ENCODE assay signal across 20 cellular contexts in genomic region chr3:53888229-53888628, GRCh38. TPM values are rescaled to one million over a fixed set of nuclear protein-coding genes. Genes with fewer than 3 reads are reported as not detected.
DNase-seq lines count a peak whose midpoint lies in the region; ATAC-seq and TF ChIP-seq lines count a peak whose summit lies in the region.
"Had no signal": no experiment of that assay in that cellular context is flagged by ENCODE, and none has a peak within 500 bp of the region (broad histone marks: within the 10 kb centered on the region; RNA-seq: fewer than 3 reads in every experiment).

No MANE protein-coding gene starts in this region.

- in situ Hi-C loops in brain microvascular endothelial cell (cut with HindIII; ENCODE audit: low pct_ligation_motif_present, low sequenced_read_pairs): no loop called here

- ATAC-seq in natural killer cell treated with Interleukin-12 subunit alpha and Interleukin-12 subunit beta and Interleukin-15 and Interleukin-18, amount 100 ng/mL, for 72 hours: no peak
- ATAC-seq in natural killer cell: no peak
- no peak for ATAC-seq in T-helper 17 cell
- ATAC-seq: A549 had no signal

- H3K36me3 Mint-ChIP-seq in natural killer cell treated with Interleukin-12 subunit alpha and Interleukin-12 subunit beta and Interleukin-15 and Interleukin-18, amount 100 ng/mL, for 72 hours: peaks cover 16% of the 10 kb centered on the region
- H3K36me3 Mint-ChIP-seq in natural killer cell (no peaks in the 10 kb centered on the region), T-helper 17 cell (ENCODE audit: low read depth) (peaks cover 6% of the 10 kb centered on the region)

- TF ChIP-seq CTCF in natural killer cell (IDR thresholded peaks at IDR 0.05) (no peak), brain microvascular endothelial cell (IDR thresholded peaks at IDR 0.05; ENCODE audit: low read depth, low read length, missing control alignments) (no peak)

- peaks cover 14% of the 10 kb centered on the region for H3K4me1 ChIP-seq in effector memory CD4-positive, alpha-beta T cell (ENCODE audit: control insufficient read depth, insufficient read depth, low read length, poor library complexity, severe bottlenecking)

- H3K9me3 Mint-ChIP-seq in natural killer cell treated with Interleukin-12 subunit alpha and Interleukin-12 subunit beta and Interleukin-15 and Interleukin-18, amount 100 ng/mL, for 72 hours: peaks cover 4% of the 10 kb centered on the region
- H3K9me3 Mint-ChIP-seq in natural killer cell: no peaks in the 10 kb centered on the region
- H3K9me3 Mint-ChIP-seq: CD4-positive, alpha-beta memory T cell had no signal

- H3K9me3 ChIP-seq in T-helper 17 cell (ENCODE audit: control insufficient read depth, low read length, poor library complexity, severe bottlenecking): no peaks in the 10 kb centered on the region
- no peaks in the 10 kb centered on the region for H3K9me3 ChIP-seq in effector memory CD4-positive, alpha-beta T cell (ENCODE audit: control insufficient read depth, low read length)
- H3K9me3 ChIP-seq: A549, HAP-1 had no signal

- no peak overlapping the region for H3K27ac Mint-ChIP-seq in natural killer cell treated with Interleukin-12 subunit alpha and Interleukin-12 subunit beta and Interleukin-15 and Interleukin-18, amount 100 ng/mL, for 72 hours
- H3K27ac Mint-ChIP-seq in natural killer cell (peak overlapping the region in 1 of 2 donors; percentile 23), T-helper 17 cell (peak overlapping the region; percentile 98)

- no peak overlapping the region for H3K27ac ChIP-seq in brain microvascular endothelial cell
- H3K27ac ChIP-seq in effector memory CD4-positive, alpha-beta T cell (ENCODE audit: insufficient read depth, low read length, poor library complexity, severe bottlenecking): no peak overlapping the region
- H3K27ac ChIP-seq: A549, GM23248 had no signal

- peaks cover 0 to under 1% of the 10 kb centered on the region in 2 donors for H3K27me3 Mint-ChIP-seq in natural killer cell treated with Interleukin-12 subunit alpha and Interleukin-12 subunit beta and Interleukin-15 and Interleukin-18, amount 100 ng/mL, for 72 hours
- H3K27me3 Mint-ChIP-seq in natural killer cell (ENCODE audit: low read depth in 2 of 2) (no peaks in the 10 kb centered on the region), T-helper 17 cell (no peaks in the 10 kb centered on the region)
- H3K27me3 Mint-ChIP-seq: CD4-positive, alpha-beta memory T cell had no signal

- DNase-seq in natural killer cell treated with Interleukin-12 subunit alpha and Interleukin-12 subunit beta and Interleukin-15 and Interleukin-18, amount 100 ng/mL, for 72 hours (ENCODE audit: low spot score): no peak
- DNase-seq in natural killer cell: no peak
- DNase-seq in T-helper 17 cell: no peak
- DNase-seq in brain microvascular endothelial cell: peak; percentile 1
- DNase-seq in effector memory CD4-positive, alpha-beta T cell: no peak
- no peak for DNase-seq in NCI-H2107 (lab: John Stamatoyannopoulos, UW)
- no peak for DNase-seq in activated naive CD4-positive, alpha-beta T cell treated with anti-CD3 and anti-CD28 coated beads, Interleukin-2, amount 50 U/mL, for 16 hours
- DNase-seq: CD4-positive, alpha-beta memory T cell; DMS153; GF-D8; GM23248; IMR-90; NCI-H1694 treated with DMSO at 0.1 percent for 48 hours; NCI-H510A; NCI-H748 treated with DMSO at 0.1 percent for 48 hours; SHP77 had no signal

- peak overlapping the region; percentile 30 for H3K4me3 Mint-ChIP-seq in natural killer cell treated with Interleukin-12 subunit alpha and Interleukin-12 subunit beta and Interleukin-15 and Interleukin-18, amount 100 ng/mL, for 72 hours
- no peak overlapping the region for H3K4me3 Mint-ChIP-seq in natural killer cell
- no peak overlapping the region for H3K4me3 Mint-ChIP-seq in T-helper 17 cell

- no peaks in the 10 kb centered on the region for H3K36me3 ChIP-seq in brain microvascular endothelial cell (replicated peaks)
- H3K36me3 ChIP-seq in effector memory CD4-positive, alpha-beta T cell (ENCODE audit: control insufficient read depth, insufficient read depth, low read length): peaks cover 16% of the 10 kb centered on the region

- no peaks in the 10 kb centered on the region for H3K27me3 ChIP-seq in brain microvascular endothelial cell (replicated peaks)
- H3K27me3 ChIP-seq in effector memory CD4-positive, alpha-beta T cell (replicated peaks; ENCODE audit: control insufficient read depth, insufficient read depth, low read length, poor library complexity, severe bottlenecking): no peaks in the 10 kb centered on the region

- intact Hi-C loops in natural killer cell (cut with micrococcal nuclease): no loop called here

- H3K4me1 Mint-ChIP-seq in natural killer cell treated with Interleukin-12 subunit alpha and Interleukin-12 subunit beta and Interleukin-15 and Interleukin-18, amount 100 ng/mL, for 72 hours (ENCODE audit: low read depth in 2 of 2): peaks cover 43 to 47% of the 10 kb centered on the region in 2 donors
- H3K4me1 Mint-ChIP-seq in natural killer cell: peaks cover 39 to 41% of the 10 kb centered on the region in 2 donors
- H3K4me1 Mint-ChIP-seq in T-helper 17 cell: peaks cover 36% of the 10 kb centered on the region

- H3K4me3 ChIP-seq in brain microvascular endothelial cell (ENCODE audit: low read depth, low read length): no peak overlapping the region
- H3K4me3 ChIP-seq in effector memory CD4-positive, alpha-beta T cell (ENCODE audit: insufficient read depth, low read depth, low read length, poor library complexity, severe bottlenecking): no peak overlapping the region
- H3K4me3 ChIP-seq: A549, GM23248, HAP-1 had no signal

RNA-seq across cellular contexts. Expression of gene SELENOK, which starts 3.4 kb away (rescaled TPM):
- 10 to 100 TPM; 37.2 to 72.9 TPM for total RNA-seq in natural killer cell treated with Interleukin-12 subunit alpha and Interleukin-12 subunit beta and Interleukin-15 and Interleukin-18, amount 100 ng/mL, for 72 hours
- total RNA-seq in natural killer cell (100 to 1,000 TPM in 1 of 3 donors, 10 to 100 TPM in 2; 79.2 to 116 (median 95.4) TPM), T-helper 17 cell (100 to 1,000 TPM; 114 to 121 TPM)

RNA-seq across cellular contexts. Expression of gene ACTR8, which starts 6.3 kb away (rescaled TPM):
- 10 to 100 TPM; 41.0 to 43.3 TPM for total RNA-seq in natural killer cell treated with Interleukin-12 subunit alpha and Interleukin-12 subunit beta and Interleukin-15 and Interleukin-18, amount 100 ng/mL, for 72 hours
- 10 to 100 TPM; 32.5 to 54.2 (median 41.5) TPM for total RNA-seq in natural killer cell
- 10 to 100 TPM; 15.7 to 21.2 TPM for total RNA-seq in T-helper 17 cell

RNA-seq across cellular contexts. Expression of gene IL17RB, which starts 41.9 kb away (rescaled TPM):
- total RNA-seq in natural killer cell treated with Interleukin-12 subunit alpha and Interleukin-12 subunit beta and Interleukin-15 and Interleukin-18, amount 100 ng/mL, for 72 hours: 1 to 10 TPM; 1.2 to 2.7 TPM
- total RNA-seq in natural killer cell: under 1 TPM in 1 of 3 donors, not detected in 2; 0.25 TPM
- total RNA-seq in T-helper 17 cell: under 1 TPM; 0.44 to 0.75 TPM
- total RNA-seq: GM23248, LHCN-M2, RPMI7951 had no signal

RNA-seq across cellular contexts. Expression of gene CHDH, which starts 42.0 kb away (rescaled TPM):
- total RNA-seq in natural killer cell treated with Interleukin-12 subunit alpha and Interleukin-12 subunit beta and Interleukin-15 and Interleukin-18, amount 100 ng/mL, for 72 hours: under 1 TPM; 0.29 to 0.39 TPM
- 1 to 10 TPM in 1 of 3 donors, under 1 TPM in 2; 0.02 to 1.6 (median 0.09) TPM for total RNA-seq in natural killer cell
- total RNA-seq in T-helper 17 cell: under 1 TPM; 0.50 to 0.94 TPM
- total RNA-seq: RPMI7951 had no signal
